Comparison of ENCODE assay signal across 19 cellular contexts in the genomic region with DNA sequence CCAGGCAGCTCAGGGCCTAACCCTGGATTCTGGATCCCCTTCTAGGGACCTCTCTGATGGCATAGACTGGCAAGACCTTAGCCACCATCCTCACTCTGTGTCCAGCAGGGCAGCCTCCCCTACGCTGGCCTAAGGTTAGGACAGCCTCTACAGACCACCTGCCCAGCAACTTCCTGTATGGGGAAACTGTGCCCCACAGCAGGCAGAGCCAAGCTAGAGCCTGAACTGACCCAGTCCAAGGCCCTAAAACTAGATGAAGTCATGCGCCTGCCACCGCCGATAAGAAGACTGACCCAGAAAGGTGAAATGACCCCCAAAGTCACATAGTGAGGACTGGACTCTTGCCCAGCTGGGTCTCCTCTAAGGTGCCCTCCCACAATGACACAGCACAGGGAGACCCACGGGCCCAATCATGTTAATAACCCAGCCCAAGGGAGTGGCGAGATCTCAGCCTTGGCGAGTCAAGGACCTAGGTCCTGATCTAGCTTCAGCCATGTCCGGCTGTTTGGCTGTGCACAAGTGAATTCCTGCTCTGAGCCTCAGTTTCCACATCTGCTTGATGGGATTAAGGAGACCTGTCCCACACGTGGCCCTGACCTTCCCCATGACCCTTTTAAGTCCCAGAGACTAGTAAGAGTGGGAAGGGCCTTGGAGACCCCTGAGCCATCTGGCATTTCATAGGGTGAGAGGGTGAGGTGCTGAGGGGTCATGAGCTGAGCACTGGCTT. TPM values are rescaled to one million over a fixed set of nuclear protein-coding genes. Genes with fewer than 3 reads are reported as not detected.
DNase-seq lines count a peak whose midpoint lies in the region; ATAC-seq and TF ChIP-seq lines count a peak whose summit lies in the region.
"Had no signal": no experiment of that assay in that cellular context is flagged by ENCODE, and none has a peak within 500 bp of the region (broad histone marks: within the 10 kb centered on the region; RNA-seq: fewer than 3 reads in every experiment).

No MANE protein-coding gene starts in this region.

- H3K36me3 ChIP-seq in left ventricle myocardium inferior (no peaks in the 10 kb centered on the region), neural progenitor cell (no peaks in the 10 kb centered on the region)
- H3K36me3 ChIP-seq: cardiac muscle cell had no signal

- H3K27me3 ChIP-seq in left ventricle myocardium inferior (ENCODE audit: low read depth) (no peaks in the 10 kb centered on the region), neural progenitor cell (peaks cover 18% of the 10 kb centered on the region)
- H3K27me3 ChIP-seq: cardiac muscle cell, suprapubic skin had no signal

- H3K27ac ChIP-seq in left ventricle myocardium inferior (replicated peaks) = peak overlapping the region; percentile 82
- no peak overlapping the region for H3K27ac ChIP-seq in neural progenitor cell
- H3K27ac ChIP-seq: cardiac muscle cell, suprapubic skin had no signal

- no peak for ATAC-seq in left ventricle myocardium superior
- ATAC-seq in GM21786 (IDR thresholded peaks at IDR 0.05; ENCODE audit: unreplicated experiment) = no peak
- no peak for ATAC-seq in GM18858 (IDR thresholded peaks at IDR 0.05; ENCODE audit: unreplicated experiment)

- no peak for TF ChIP-seq CTCF in left ventricle myocardium inferior (IDR thresholded peaks at IDR 0.05; ENCODE audit: borderline replicate concordance)
- TF ChIP-seq CTCF in neural progenitor cell (IDR thresholded peaks at IDR 0.05) = no peak

- H3K4me3 Mint-ChIP-seq in dendritic cell treated with granulocyte-macrophage colony-stimulating factor and Interleukin-4, amounts not matched to agents 40 ng/mL and 50 ng/mL, for 4 days = no peak overlapping the region
- H3K4me3 Mint-ChIP-seq in neural progenitor cell = no peak overlapping the region
- H3K4me3 Mint-ChIP-seq: CD4-positive, alpha-beta T cell; mesothelial cell of epicardium; T-helper 2 cell treated with Interferon-gamma antibody and Interleukin-4, amounts not matched to agents 5 μg/mL and 100 μg/mL, for 36 hours had no signal

- H3K4me1 ChIP-seq in left ventricle myocardium inferior (peaks cover 72% of the 10 kb centered on the region), neural progenitor cell (no peaks in the 10 kb centered on the region)

- H4K20me1 ChIP-seq in neural progenitor cell (ENCODE audit: low read depth) = peaks cover 7% of the 10 kb centered on the region

- peak overlapping the region; percentile 26 for H3K27ac Mint-ChIP-seq in dendritic cell treated with granulocyte-macrophage colony-stimulating factor and Interleukin-4, amounts not matched to agents 40 ng/mL and 50 ng/mL, for 4 days
- peak overlapping the region; percentile 28 for H3K27ac Mint-ChIP-seq in neural progenitor cell
- H3K27ac Mint-ChIP-seq: CD4-positive, alpha-beta T cell; mesothelial cell of epicardium; T-helper 2 cell treated with Interferon-gamma antibody and Interleukin-4, amounts not matched to agents 5 μg/mL and 100 μg/mL, for 36 hours had no signal

- no peaks in the 10 kb centered on the region for H3F3A ChIP-seq in neural progenitor cell (ENCODE audit: low read depth)

- no peaks in the 10 kb centered on the region for H3K9me3 ChIP-seq in left ventricle myocardium inferior (replicated peaks)
- H3K9me3 ChIP-seq in neural progenitor cell (ENCODE audit: low read depth) = no peaks in the 10 kb centered on the region
- H3K9me3 ChIP-seq: suprapubic skin had no signal

- no peak overlapping the region for H3K4me3 ChIP-seq in left ventricle myocardium inferior
- H3K4me3 ChIP-seq in neural progenitor cell = no peak overlapping the region
- H3K4me3 ChIP-seq: cardiac muscle cell, suprapubic skin had no signal

- no peak overlapping the region for H3K4me2 ChIP-seq in neural progenitor cell

- no peak overlapping the region for H2AFZ ChIP-seq in neural progenitor cell (replicated peaks)

- H3K79me2 ChIP-seq in neural progenitor cell (ENCODE audit: low read depth) = no peaks in the 10 kb centered on the region

- H3K4me1 Mint-ChIP-seq in dendritic cell treated with granulocyte-macrophage colony-stimulating factor and Interleukin-4, amounts not matched to agents 40 ng/mL and 50 ng/mL, for 4 days (ENCODE audit: low read depth) = peaks cover 48% of the 10 kb centered on the region
- H3K4me1 Mint-ChIP-seq in neural progenitor cell = peaks cover 50% of the 10 kb centered on the region

- H3K36me3 Mint-ChIP-seq in dendritic cell treated with granulocyte-macrophage colony-stimulating factor and Interleukin-4, amounts not matched to agents 40 ng/mL and 50 ng/mL, for 4 days (ENCODE audit: low read depth) = no peaks in the 10 kb centered on the region
- no peaks in the 10 kb centered on the region for H3K36me3 Mint-ChIP-seq in neural progenitor cell
- H3K36me3 Mint-ChIP-seq: mesothelial cell of epicardium had no signal

- DNase-seq in left ventricle myocardium inferior = no peak
- no peak for DNase-seq in left ventricle myocardium superior
- DNase-seq in neural progenitor cell (ENCODE audit: low spot score) = no peak
- DNase-seq in mucosa of gallbladder (ENCODE audit: low spot score) = no peak
- DNase-seq in NCI-H2029 treated with DMSO at 0.1 percent for 48 hours (lab: John Stamatoyannopoulos, UW) = no peak
- DNase-seq: activated CD4-positive, alpha-beta T cell treated with anti-CD3 and anti-CD28 coated beads for 1 hour; CD4-positive, alpha-beta T cell; DMS79; kidney glomerular epithelial cell; NCI-H1417 treated with DMSO at 0.1 percent for 48 hours; NCI-H2171; NCI-H774 had no signal

- H3K9ac ChIP-seq in neural progenitor cell = no peak overlapping the region

- intact Hi-C loops in left ventricle myocardium inferior (cut with micrococcal nuclease) (no loop called here), left ventricle myocardium superior (cut with micrococcal nuclease) (no loop called here)
- intact Hi-C loops in dendritic cell treated with granulocyte-macrophage colony-stimulating factor and Interleukin-4, amounts not matched to agents 40 ng/mL and 50 ng/mL, for 4 days (cut with micrococcal nuclease) = no loop called here

- H3K9me3 Mint-ChIP-seq in dendritic cell treated with granulocyte-macrophage colony-stimulating factor and Interleukin-4, amounts not matched to agents 40 ng/mL and 50 ng/mL, for 4 days = no peaks in the 10 kb centered on the region
- H3K9me3 Mint-ChIP-seq in neural progenitor cell = no peaks in the 10 kb centered on the region
- H3K9me3 Mint-ChIP-seq: CD4-positive, alpha-beta T cell; mesothelial cell of epicardium; T-helper 2 cell treated with Interferon-gamma antibody and Interleukin-4, amounts not matched to agents 5 μg/mL and 100 μg/mL, for 36 hours had no signal

- H3K27me3 Mint-ChIP-seq in dendritic cell treated with granulocyte-macrophage colony-stimulating factor and Interleukin-4, amounts not matched to agents 40 ng/mL and 50 ng/mL, for 4 days = peaks cover 41% of the 10 kb centered on the region
- peaks cover 5% of the 10 kb centered on the region for H3K27me3 Mint-ChIP-seq in neural progenitor cell (ENCODE audit: insufficient read depth, low read depth)
- H3K27me3 Mint-ChIP-seq: CD4-positive, alpha-beta T cell had no signal

RNA-seq across cellular contexts. Expression of a gene that starts 17.6 kb away (rescaled TPM):
- total RNA-seq in left ventricle myocardium inferior (93.6 TPM), left ventricle myocardium superior (102 TPM), neural progenitor cell (ENCODE audit: low replicate concordance) (13.0 and 17.7 TPM in 2 replicates), mucosa of gallbladder (540 TPM)

RNA-seq across cellular contexts. Expression of a gene that starts 24.1 kb away (rescaled TPM):
- total RNA-seq in left ventricle myocardium inferior = 51.9 TPM
- total RNA-seq in left ventricle myocardium superior = 58.9 TPM
- 17.6 and 46.1 TPM in 2 replicates for total RNA-seq in neural progenitor cell (ENCODE audit: low replicate concordance)
- 129 TPM for total RNA-seq in mucosa of gallbladder

RNA-seq across cellular contexts. Expression of a gene that starts 37.9 kb away (rescaled TPM):
- 14.4 TPM for total RNA-seq in left ventricle myocardium inferior
- total RNA-seq in left ventricle myocardium superior = 16.3 TPM
- total RNA-seq in neural progenitor cell (ENCODE audit: low replicate concordance) = 20.5 and 38.0 TPM in 2 replicates
- total RNA-seq in mucosa of gallbladder = 62.2 TPM
